15 cellular contexts compared by ENCODE assay signal in genomic region chr12:39617887-39618286, GRCh38. TPM values are rescaled to one million over a fixed set of nuclear protein-coding genes. Genes with fewer than 3 reads are reported as not detected.
DNase-seq lines count a peak whose midpoint lies in the region; ATAC-seq and TF ChIP-seq lines count a peak whose summit lies in the region.
"Had no signal": no experiment of that assay in that cellular context is flagged by ENCODE, and none has a peak within 500 bp of the region (broad histone marks: within the 10 kb centered on the region; RNA-seq: fewer than 3 reads in every experiment).

No MANE protein-coding gene starts in this region.

- H3K4me2 ChIP-seq in MM.1S (ENCODE audit: low read depth, low read length): peak overlapping the region; percentile 92

- H3F3A ChIP-seq in MM.1S (ENCODE audit: insufficient read depth, low read length): peaks cover 43% of the 10 kb centered on the region

- no peak for TF ChIP-seq EP300 in tibial nerve (IDR thresholded peaks at IDR 0.05)

- peaks cover 59% of the 10 kb centered on the region for H3K4me1 ChIP-seq in CD4-positive, CD25-positive, alpha-beta regulatory T cell (ENCODE audit: control insufficient read depth, insufficient read depth, low read length, poor library complexity, severe bottlenecking)
- H3K4me1 ChIP-seq in MM.1S (ENCODE audit: low read length): peaks cover 35% of the 10 kb centered on the region
- H3K4me1 ChIP-seq in duodenal mucosa (ENCODE audit: control insufficient read depth in 1 of 2, insufficient read depth in 2 of 2, low read length in 2 of 2): peaks cover 0 to 3% of the 10 kb centered on the region in 2 donors
- H3K4me1 ChIP-seq in tibial nerve: peaks cover 0 to 11% (median 2%) of the 10 kb centered on the region in 4 donors

- peak overlapping the region; percentile 92 for H3K27ac ChIP-seq in CD4-positive, CD25-positive, alpha-beta regulatory T cell (ENCODE audit: insufficient read depth, low read length, poor library complexity, severe bottlenecking)
- peak overlapping the region; percentile 99; the same call in 1 of the 2 replicates for H3K27ac ChIP-seq in MM.1S (ENCODE audit: low read length)
- H3K27ac ChIP-seq in duodenal mucosa (ENCODE audit: low read depth, low read length): no peak overlapping the region
- no peak overlapping the region for H3K27ac ChIP-seq in tibial nerve
- H3K27ac ChIP-seq: C4-2B had no signal

- H3K9ac ChIP-seq in MM.1S (ENCODE audit: low read length) (peak overlapping the region; percentile 80; the same call in 1 of the 2 replicates), duodenal mucosa (ENCODE audit: low read depth in 1 of 2, low read length in 2 of 2) (peak overlapping the region in 1 of 2 donors; percentile 3)

- no peaks in the 10 kb centered on the region for H3K27me3 Mint-ChIP-seq in CD4-positive, CD25-positive, alpha-beta regulatory T cell
- H3K27me3 Mint-ChIP-seq: activated CD8-positive, alpha-beta T cell treated with anti-CD3 and anti-CD28 coated beads for 36 hours; activated naive CD4-positive, alpha-beta T cell treated with anti-CD3 and anti-CD28 coated beads, Interleukin-2, amount 50 U/mL, for 24 hours had no signal

- no peak overlapping the region for H3K4me3 Mint-ChIP-seq in CD4-positive, CD25-positive, alpha-beta regulatory T cell
- H3K4me3 Mint-ChIP-seq: activated CD8-positive, alpha-beta T cell treated with anti-CD3 and anti-CD28 coated beads for 36 hours; natural killer cell; T-helper 2 cell treated with Interferon-gamma antibody and Interleukin-4, amounts not matched to agents 5 μg/mL and 100 μg/mL, for 36 hours had no signal

- no peak for ATAC-seq in CD4-positive, CD25-positive, alpha-beta regulatory T cell (ENCODE audit: low read depth in 2 of 2)
- peak; percentile 14 for ATAC-seq in GM18868 (IDR thresholded peaks at IDR 0.05; ENCODE audit: unreplicated experiment)
- ATAC-seq: activated CD8-positive, alpha-beta T cell treated with anti-CD3 and anti-CD28 coated beads for 36 hours; natural killer cell had no signal

- TF ChIP-seq POLR2A in tibial nerve (IDR thresholded peaks at IDR 0.05): no peak

- H3K79me2 ChIP-seq in MM.1S (ENCODE audit: low read length): 0 out of 2 replicates have a peak, but pooled peaks cover 4% of the 10 kb centered on the region

- peaks cover 4% of the 10 kb centered on the region for H3K36me3 ChIP-seq in CD4-positive, CD25-positive, alpha-beta regulatory T cell (ENCODE audit: control insufficient read depth, insufficient read depth, low read length)
- H3K36me3 ChIP-seq in MM.1S (replicated peaks; ENCODE audit: insufficient read depth, low read length) (no peaks in the 10 kb centered on the region), duodenal mucosa (ENCODE audit: control insufficient read depth in 1 of 2, insufficient read depth in 2 of 2, low read length in 2 of 2) (no peaks in the 10 kb centered on the region), tibial nerve (no peaks in the 10 kb centered on the region)

- H3K27me3 ChIP-seq in CD4-positive, CD25-positive, alpha-beta regulatory T cell (ENCODE audit: control insufficient read depth, insufficient read depth, low read length): no peaks in the 10 kb centered on the region
- H3K27me3 ChIP-seq in MM.1S (replicated peaks; ENCODE audit: insufficient read depth, low read length): no peaks in the 10 kb centered on the region
- H3K27me3 ChIP-seq in duodenal mucosa (ENCODE audit: control insufficient read depth in 1 of 2, insufficient read depth in 2 of 2, low read length in 2 of 2): no peaks in the 10 kb centered on the region
- no peaks in the 10 kb centered on the region for H3K27me3 ChIP-seq in tibial nerve

- peaks cover 0 to 2% (median 0%) of the 10 kb centered on the region in 7 donors for H3K9me3 Mint-ChIP-seq in CD4-positive, CD25-positive, alpha-beta regulatory T cell
- H3K9me3 Mint-ChIP-seq: activated CD8-positive, alpha-beta T cell treated with anti-CD3 and anti-CD28 coated beads for 36 hours; activated naive CD4-positive, alpha-beta T cell treated with anti-CD3 and anti-CD28 coated beads, Interleukin-2, amount 50 U/mL, for 24 hours; natural killer cell; T-helper 2 cell treated with Interferon-gamma antibody and Interleukin-4, amounts not matched to agents 5 μg/mL and 100 μg/mL, for 36 hours had no signal

- no peaks in the 10 kb centered on the region for H3K9me2 ChIP-seq in MM.1S (replicated peaks; ENCODE audit: insufficient read depth, low read length)

- H3K36me3 Mint-ChIP-seq in CD4-positive, CD25-positive, alpha-beta regulatory T cell: peaks cover 4% of the 10 kb centered on the region
- H3K36me3 Mint-ChIP-seq: natural killer cell had no signal

- peak overlapping the region; percentile 99 for H3K4me3 ChIP-seq in CD4-positive, CD25-positive, alpha-beta regulatory T cell (ENCODE audit: low read depth, low read length)
- H3K4me3 ChIP-seq in MM.1S (ENCODE audit: low read length) (peak overlapping the region; percentile 87), duodenal mucosa (ENCODE audit: low read depth in 1 of 2, low read length in 2 of 2) (peak overlapping the region; percentile 13 to 67), tibial nerve (peak overlapping the region in 1 of 4 donors; percentile 47)

- no peak for TF ChIP-seq CTCF in MM.1S (IDR thresholded peaks at IDR 0.05; ENCODE audit: low read length)
- no peak for TF ChIP-seq CTCF in tibial nerve (IDR thresholded peaks at IDR 0.05)

- no peak overlapping the region for H2AFZ ChIP-seq in MM.1S (ENCODE audit: low read length)

- WGBS in tibial nerve, 2 donors: 78 to 82% methylated on average over 1 of the region's 1 CpG

- peak overlapping the region in 1 of 3 donors; percentile 77 for H3K27ac Mint-ChIP-seq in CD4-positive, CD25-positive, alpha-beta regulatory T cell
- H3K27ac Mint-ChIP-seq: activated CD8-positive, alpha-beta T cell treated with anti-CD3 and anti-CD28 coated beads for 36 hours; T-helper 2 cell treated with Interferon-gamma antibody and Interleukin-4, amounts not matched to agents 5 μg/mL and 100 μg/mL, for 36 hours had no signal

- H3K9me3 ChIP-seq in CD4-positive, CD25-positive, alpha-beta regulatory T cell (ENCODE audit: control insufficient read depth in 2 of 2, low read length in 2 of 2): no peaks in the 10 kb centered on the region
- H3K9me3 ChIP-seq in MM.1S (replicated peaks; ENCODE audit: insufficient read depth, low read length): no peaks in the 10 kb centered on the region
- H3K9me3 ChIP-seq in duodenal mucosa (ENCODE audit: control insufficient read depth in 1 of 2, low read length in 2 of 2): no peaks in the 10 kb centered on the region
- no peaks in the 10 kb centered on the region for H3K9me3 ChIP-seq in tibial nerve

- H3K4me1 Mint-ChIP-seq in CD4-positive, CD25-positive, alpha-beta regulatory T cell: peaks cover 20 to 41% (median 29%) of the 10 kb centered on the region in 4 donors

- no peak for DNase-seq in CD4-positive, CD25-positive, alpha-beta regulatory T cell
- peak; percentile 36 for DNase-seq in MM.1S
- no peak for DNase-seq in NCI-H1417 (lab: John Stamatoyannopoulos, UW)
- no peak for DNase-seq in stimulated activated naive CD4-positive, alpha-beta T cell treated with Interleukin-2 at 50 U/mL for 16 hours (lab: John Stamatoyannopoulos, UW)
- no peak for DNase-seq in activated naive CD4-positive, alpha-beta T cell treated with Interleukin-2 at 50 U/mL for 16 hours
- no peak for DNase-seq in tibial nerve (ENCODE audit: low spot score in 2 of 2)
- DNase-seq: natural killer cell, NCI-H187, small intestine had no signal

- no peaks in the 10 kb centered on the region for H4K20me1 ChIP-seq in MM.1S (ENCODE audit: insufficient read depth, low read length)

RNA-seq across cellular contexts. Expression of gene ABCD2, which starts 1.7 kb away (rescaled TPM):
- total RNA-seq in CD4-positive, CD25-positive, alpha-beta regulatory T cell: 8.8 TPM
- polyA plus RNA-seq in CD4-positive, CD25-positive, alpha-beta regulatory T cell: 10 to 100 TPM in 1 of 4 donors, 1 to 10 TPM in 3; 6.4 to 11.9 (median 7.9) TPM
- 1 to 10 TPM; 4.8 to 8.8 (median 7.7) TPM for total RNA-seq in tibial nerve

Comparison
In these comparisons a context has a peak if more than half of its experiments do, and no peak if none do; other contexts are left out.
1. H3K27ac ChIP-seq: peak in CD4-positive, CD25-positive, alpha-beta regulatory T cell (single experiment) and MM.1S (single experiment); none in duodenal mucosa (single experiment) and tibial nerve (0 of 4).